Comparison of ENCODE assay signal across 8 cellular contexts in genomic region chr9:130138791-130139190, GRCh38.
A peak's percentile ranks its signal among the peaks of the same experiment; 100 is the strongest.
DNase-seq lines count a peak whose midpoint lies in the region; ATAC-seq and TF ChIP-seq lines count a peak whose summit lies in the region.

No MANE protein-coding gene starts in this region.

- no peak for ATAC-seq in GM19395 (IDR thresholded peaks at IDR 0.05; ENCODE audit: unreplicated experiment)

- H3K4me1 ChIP-seq in rectal smooth muscle tissue (ENCODE audit: control insufficient read depth, insufficient read depth, low read length), result peaks cover 30% of the 10 kb centered on the region

- H3K27ac ChIP-seq in WERI-Rb-1 (no peak overlapping the region; the same call in 1 of the 2 replicates), rectal smooth muscle tissue (ENCODE audit: low read depth, low read length) (peak overlapping the region; percentile 92)

- in situ Hi-C loops in KBM-7 (cut with MboI; ENCODE audit: low pct_unique_long_range_greater_than_20kb, low sequenced_read_pairs), result no loop called here

- no peaks in the 10 kb centered on the region for H3K9me3 ChIP-seq in WERI-Rb-1 (ENCODE audit: severe bottlenecking)

- TF ChIP-seq CTCF in WERI-Rb-1 (IDR thresholded peaks at IDR 0.05; ENCODE audit: low read depth, low read length), result no peak

- no peak overlapping the region for H3K4me3 ChIP-seq in WERI-Rb-1 (ENCODE audit: low read depth, low read length)
- H3K4me3 ChIP-seq in rectal smooth muscle tissue (ENCODE audit: low read length), result no peak overlapping the region

- H3K36me3 ChIP-seq in WERI-Rb-1 (peaks cover 7% of the 10 kb centered on the region; the same call in 1 of the 2 replicates), rectal smooth muscle tissue (ENCODE audit: control insufficient read depth, insufficient read depth, low read length) (no peaks in the 10 kb centered on the region)

- H3K9ac ChIP-seq in rectal smooth muscle tissue (ENCODE audit: low read length), result no peak overlapping the region

- H3K27me3 ChIP-seq in WERI-Rb-1 (ENCODE audit: insufficient read depth, low read depth, severe bottlenecking) (no peaks in the 10 kb centered on the region), rectal smooth muscle tissue (ENCODE audit: control insufficient read depth, insufficient read depth, low read length) (no peaks in the 10 kb centered on the region)

- DNase-seq in GM04503 (ENCODE audit: low read depth) (peak; percentile 83), WERI-Rb-1 (peak; percentile 43), glomerular visceral epithelial cell (ENCODE audit: extremely low spot score) (peak; percentile 81), KBM-7 (no peak), UCSD-AML1 (lab: John Stamatoyannopoulos, UW; ENCODE audit: unreplicated experiment) (no peak), NCI-H748 treated with DMSO at 0.1 percent for 48 hours (lab: John Stamatoyannopoulos, UW) (no peak)

Comparison
In these comparisons a context has a peak if more than half of its experiments do, and no peak if none do; other contexts are left out.
1. DNase-seq: peak in GM04503 (single experiment), WERI-Rb-1 (single experiment) and glomerular visceral epithelial cell (single experiment); none in KBM-7 (single experiment), UCSD-AML1 (single experiment) and NCI-H748 treated with DMSO at 0.1 percent for 48 hours (single experiment).